3 cellular contexts compared by ENCODE assay signal in the genomic region with DNA sequence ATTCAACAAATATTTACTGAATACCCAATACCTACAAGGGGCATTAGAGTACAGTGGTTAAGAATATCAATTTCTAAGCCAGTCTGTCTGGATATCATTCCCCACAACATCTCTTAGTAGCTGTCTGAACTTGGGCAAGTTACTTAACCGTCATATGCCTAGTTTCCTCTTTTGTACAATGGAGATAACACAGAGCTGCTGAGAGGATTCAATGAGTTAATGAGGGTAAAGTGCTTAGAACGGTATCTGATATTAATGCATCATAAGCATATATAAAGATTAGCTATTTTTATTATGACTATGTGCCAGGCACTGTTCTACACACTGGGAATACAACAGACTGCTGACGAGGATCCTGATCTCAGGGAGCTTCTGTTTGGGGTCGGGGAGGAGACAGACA.
TF ChIP-seq lines count a peak whose summit lies in the region.

No MANE protein-coding gene starts in this region.

TF ChIP-seq in SK-N-SH, 30 proteins besides CTCF, POLR2A, EP300 and RAD21:
- no peak for TF ChIP-seq REST (IDR thresholded peaks at IDR 0.05; ENCODE audit: low read depth, low read length)
- no peak for TF ChIP-seq NFIC (IDR thresholded peaks at IDR 0.05; ENCODE audit: borderline replicate concordance)
- TF ChIP-seq MEF2A (IDR thresholded peaks at IDR 0.05; ENCODE audit: borderline replicate concordance, low read depth): no peak
- no peak for TF ChIP-seq EZH2phosphoT487 (IDR thresholded peaks at IDR 0.05; ENCODE audit: borderline replicate concordance, low read depth)
- no peak for TF ChIP-seq MXI1 (IDR thresholded peaks at IDR 0.05; ENCODE audit: low read depth, low read length)
- TF ChIP-seq TCF12 (IDR thresholded peaks at IDR 0.05): no peak
- no peak for TF ChIP-seq RCOR1 (IDR thresholded peaks at IDR 0.05; ENCODE audit: low read length)
- no peak for TF ChIP-seq FOSL2 (IDR thresholded peaks at IDR 0.05; ENCODE audit: borderline replicate concordance, low read depth)
- no peak for TF ChIP-seq GATA2 (CRISPR knock-in tag; IDR thresholded peaks at IDR 0.05)
- TF ChIP-seq POLR2AphosphoS5 (IDR thresholded peaks at IDR 0.05; ENCODE audit: low read depth, low read length): no peak
- TF ChIP-seq FOXM1 (IDR thresholded peaks at IDR 0.05; ENCODE audit: low read depth): no peak
- TF ChIP-seq GABPA (IDR thresholded peaks at IDR 0.05; ENCODE audit: low read depth): no peak
- no peak for TF ChIP-seq USF2 (IDR thresholded peaks at IDR 0.05; ENCODE audit: borderline replicate concordance, low read depth, low read length)
TF ChIP-seq in SK-N-SH: peak in this region for 0.

TF ChIP-seq in SK-N-SH treated with all-trans-retinoic acid at 6 μM for 48 hours, 23 proteins besides CTCF, POLR2A, EP300 and RAD21 (continued from another document):
- TF ChIP-seq PATZ1 (CRISPR knock-in tag; IDR thresholded peaks at IDR 0.05; ENCODE audit: borderline replicate concordance) (no peak), ZFP3 (CRISPR knock-in tag; IDR thresholded peaks at IDR 0.05) (no peak), ZFP30 (CRISPR knock-in tag; IDR thresholded peaks at IDR 0.05) (no peak), RARB (CRISPR knock-in tag; IDR thresholded peaks at IDR 0.05) (no peak), TOX (CRISPR knock-in tag; IDR thresholded peaks at IDR 0.05; ENCODE audit: borderline replicate concordance) (no peak), ZNF8 (CRISPR knock-in tag; IDR thresholded peaks at IDR 0.05) (no peak), ZNF565 (CRISPR knock-in tag; conservative IDR thresholded peaks at IDR 0.05; ENCODE audit: low read depth) (no peak), OSR1 (CRISPR knock-in tag; IDR thresholded peaks at IDR 0.05) (no peak)
- TF ChIP-seq, protein P1, sequence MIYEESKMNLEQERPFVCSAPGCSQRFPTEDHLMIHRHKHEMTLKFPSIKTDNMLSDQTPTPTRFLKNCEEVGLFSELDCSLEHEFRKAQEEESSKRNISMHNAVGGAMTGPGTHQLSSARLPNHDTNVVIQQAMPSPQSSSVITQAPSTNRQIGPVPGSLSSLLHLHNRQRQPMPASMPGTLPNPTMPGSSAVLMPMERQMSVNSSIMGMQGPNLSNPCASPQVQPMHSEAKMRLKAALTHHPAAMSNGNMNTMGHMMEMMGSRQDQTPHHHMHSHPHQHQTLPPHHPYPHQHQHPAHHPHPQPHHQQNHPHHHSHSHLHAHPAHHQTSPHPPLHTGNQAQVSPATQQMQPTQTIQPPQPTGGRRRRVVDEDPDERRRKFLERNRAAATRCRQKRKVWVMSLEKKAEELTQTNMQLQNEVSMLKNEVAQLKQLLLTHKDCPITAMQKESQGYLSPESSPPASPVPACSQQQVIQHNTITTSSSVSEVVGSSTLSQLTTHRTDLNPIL (CRISPR knock-in tag; IDR thresholded peaks at IDR 0.05; ENCODE audit: low read depth): no peak

TF ChIP-seq in WTC11, 78 proteins besides CTCF, POLR2A, EP300 and RAD21 (continued from another document):
- TF ChIP-seq, protein P2, sequence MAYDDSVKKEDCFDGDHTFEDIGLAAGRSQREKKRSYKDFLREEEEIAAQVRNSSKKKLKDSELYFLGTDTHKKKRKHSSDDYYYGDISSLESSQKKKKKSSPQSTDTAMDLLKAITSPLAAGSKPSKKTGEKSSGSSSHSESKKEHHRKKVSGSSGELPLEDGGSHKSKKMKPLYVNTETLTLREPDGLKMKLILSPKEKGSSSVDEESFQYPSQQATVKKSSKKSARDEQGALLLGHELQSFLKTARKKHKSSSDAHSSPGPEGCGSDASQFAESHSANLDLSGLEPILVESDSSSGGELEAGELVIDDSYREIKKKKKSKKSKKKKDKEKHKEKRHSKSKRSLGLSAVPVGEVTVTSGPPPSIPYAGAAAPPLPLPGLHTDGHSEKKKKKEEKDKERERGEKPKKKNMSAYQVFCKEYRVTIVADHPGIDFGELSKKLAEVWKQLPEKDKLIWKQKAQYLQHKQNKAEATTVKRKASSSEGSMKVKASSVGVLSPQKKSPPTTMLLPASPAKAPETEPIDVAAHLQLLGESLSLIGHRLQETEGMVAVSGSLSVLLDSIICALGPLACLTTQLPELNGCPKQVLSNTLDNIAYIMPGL (CRISPR knock-in tag; IDR thresholded peaks at IDR 0.05): no peak
- TF ChIP-seq ZNF317 (CRISPR knock-in tag; IDR thresholded peaks at IDR 0.05; ENCODE audit: borderline replicate concordance, low read depth): no peak
- no peak for TF ChIP-seq GTF2I (CRISPR knock-in tag; conservative IDR thresholded peaks at IDR 0.05)
- TF ChIP-seq, protein P3, sequence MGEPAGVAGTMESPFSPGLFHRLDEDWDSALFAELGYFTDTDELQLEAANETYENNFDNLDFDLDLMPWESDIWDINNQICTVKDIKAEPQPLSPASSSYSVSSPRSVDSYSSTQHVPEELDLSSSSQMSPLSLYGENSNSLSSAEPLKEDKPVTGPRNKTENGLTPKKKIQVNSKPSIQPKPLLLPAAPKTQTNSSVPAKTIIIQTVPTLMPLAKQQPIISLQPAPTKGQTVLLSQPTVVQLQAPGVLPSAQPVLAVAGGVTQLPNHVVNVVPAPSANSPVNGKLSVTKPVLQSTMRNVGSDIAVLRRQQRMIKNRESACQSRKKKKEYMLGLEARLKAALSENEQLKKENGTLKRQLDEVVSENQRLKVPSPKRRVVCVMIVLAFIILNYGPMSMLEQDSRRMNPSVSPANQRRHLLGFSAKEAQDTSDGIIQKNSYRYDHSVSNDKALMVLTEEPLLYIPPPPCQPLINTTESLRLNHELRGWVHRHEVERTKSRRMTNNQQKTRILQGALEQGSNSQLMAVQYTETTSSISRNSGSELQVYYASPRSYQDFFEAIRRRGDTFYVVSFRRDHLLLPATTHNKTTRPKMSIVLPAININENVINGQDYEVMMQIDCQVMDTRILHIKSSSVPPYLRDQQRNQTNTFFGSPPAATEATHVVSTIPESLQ (CRISPR knock-in tag; IDR thresholded peaks at IDR 0.05): no peak
- no peak for TF ChIP-seq PRRX2 (CRISPR knock-in tag; IDR thresholded peaks at IDR 0.05)
- no peak for TF ChIP-seq TEAD1 (CRISPR knock-in tag; IDR thresholded peaks at IDR 0.05)
